1 cellular context compared by ENCODE assay signal in the genomic region with DNA sequence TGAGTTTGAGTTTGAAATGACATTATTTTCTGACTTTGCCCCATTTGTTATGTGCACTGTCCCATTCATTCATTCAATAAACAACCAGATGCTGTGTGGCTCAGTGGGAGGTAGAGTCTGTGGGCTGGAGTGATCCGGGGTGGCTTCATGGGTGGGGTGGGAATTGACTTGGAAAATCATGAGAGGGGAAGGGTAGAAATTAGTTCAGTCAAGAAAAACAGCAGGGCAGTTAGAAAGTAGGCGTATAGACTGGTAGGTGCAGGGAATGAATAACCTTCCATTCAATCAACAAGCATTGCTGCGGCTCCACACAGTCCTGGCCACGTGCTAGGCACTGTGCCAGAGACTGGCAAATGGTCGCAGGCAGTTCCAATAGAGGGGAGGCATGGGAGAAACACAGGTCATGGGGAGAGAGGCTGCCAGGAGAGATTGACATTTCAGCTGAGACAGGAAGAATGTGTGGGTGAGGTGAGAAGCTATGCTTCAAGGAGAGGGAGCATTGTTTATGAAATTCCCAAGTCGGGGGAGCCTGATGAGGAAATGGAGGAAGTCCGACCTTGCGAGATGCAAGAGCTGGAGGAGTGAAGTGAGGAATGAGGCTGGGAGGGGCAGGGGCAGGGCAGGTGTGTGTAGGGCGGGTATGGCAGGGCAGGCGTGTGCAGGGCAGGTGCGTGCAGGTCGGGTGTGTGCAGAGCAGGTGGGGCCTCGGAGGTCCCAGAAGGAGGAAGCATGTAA.
TF ChIP-seq lines count a peak whose summit lies in the region.

No MANE protein-coding gene starts in this region.

TF ChIP-seq in K562, 482 proteins besides CTCF, POLR2A, EP300 and RAD21 (continued from another document):
- TF ChIP-seq, protein P1, sequence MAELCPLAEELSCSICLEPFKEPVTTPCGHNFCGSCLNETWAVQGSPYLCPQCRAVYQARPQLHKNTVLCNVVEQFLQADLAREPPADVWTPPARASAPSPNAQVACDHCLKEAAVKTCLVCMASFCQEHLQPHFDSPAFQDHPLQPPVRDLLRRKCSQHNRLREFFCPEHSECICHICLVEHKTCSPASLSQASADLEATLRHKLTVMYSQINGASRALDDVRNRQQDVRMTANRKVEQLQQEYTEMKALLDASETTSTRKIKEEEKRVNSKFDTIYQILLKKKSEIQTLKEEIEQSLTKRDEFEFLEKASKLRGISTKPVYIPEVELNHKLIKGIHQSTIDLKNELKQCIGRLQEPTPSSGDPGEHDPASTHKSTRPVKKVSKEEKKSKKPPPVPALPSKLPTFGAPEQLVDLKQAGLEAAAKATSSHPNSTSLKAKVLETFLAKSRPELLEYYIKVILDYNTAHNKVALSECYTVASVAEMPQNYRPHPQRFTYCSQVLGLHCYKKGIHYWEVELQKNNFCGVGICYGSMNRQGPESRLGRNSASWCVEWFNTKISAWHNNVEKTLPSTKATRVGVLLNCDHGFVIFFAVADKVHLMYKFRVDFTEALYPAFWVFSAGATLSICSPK (IDR thresholded peaks at IDR 0.05; ENCODE audit: borderline replicate concordance), result no peak
